Comparison of ENCODE assay signal across 37 cellular contexts in the genomic region with DNA sequence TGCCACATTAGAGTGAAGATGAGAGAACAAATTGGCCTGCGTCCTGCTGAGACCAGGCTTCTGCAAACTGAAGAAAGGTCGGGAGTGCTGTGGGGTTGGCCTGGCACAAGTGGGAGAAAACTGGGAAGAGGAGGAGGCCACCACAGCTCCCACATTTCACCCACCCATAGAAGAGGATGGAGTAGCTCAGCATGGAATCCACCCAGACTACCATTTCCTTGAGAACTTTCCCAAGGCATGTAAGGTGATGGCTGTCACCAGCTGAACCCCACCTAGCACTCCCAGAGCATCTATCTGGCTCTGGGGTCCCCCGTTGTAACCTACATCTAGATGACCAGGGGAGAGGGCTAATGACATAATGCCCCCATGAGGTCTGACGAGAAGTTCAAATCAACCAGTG.
"Had no signal": no experiment of that assay in that cellular context is flagged by ENCODE, and none has a peak within 500 bp of the region (broad histone marks: within the 10 kb centered on the region; RNA-seq: fewer than 3 reads in every experiment).

No MANE protein-coding gene starts in this region.

- H3K27me3 ChIP-seq: adrenal gland, ascending aorta, body of pancreas, brain microvascular endothelial cell, breast epithelium, cardiac muscle cell had no signal

- H3K4me1 Mint-ChIP-seq: activated naive CD4-positive, alpha-beta T cell treated with anti-CD3 and anti-CD28 coated beads, Interleukin-2, amount 10 ng/mL, durations not matched to agents 7 days and 5 days; activated naive CD4-positive, alpha-beta T cell treated with anti-CD3 and anti-CD28 coated beads, Interleukin-2, amount 50 U/mL, for 24 hours; activated naive CD8-positive, alpha-beta T cell treated with anti-CD3 and anti-CD28 coated beads for 36 hours; activated naive CD8-positive, alpha-beta T cell treated with anti-CD3 and anti-CD28 coated beads, Interleukin-2, amount 10 ng/mL, durations not matched to agents 7 days and 5 days; activated naive CD8-positive, alpha-beta T cell treated with anti-CD3 and anti-CD28 coated beads, Interleukin-2, amount 50 U/mL, for 24 hours; activated T-helper 17 cell treated with anti-CD3 and anti-CD28 coated beads, Interleukin-2, amount 50 U/mL, for 72 hours; central memory CD8-positive, alpha-beta T cell had no signal

- H3K27me3 Mint-ChIP-seq: activated naive CD4-positive, alpha-beta T cell treated with anti-CD3 and anti-CD28 coated beads, Interleukin-2, amount 10 ng/mL, durations not matched to agents 7 days and 5 days; activated naive CD4-positive, alpha-beta T cell treated with anti-CD3 and anti-CD28 coated beads, Interleukin-2, amount 50 U/mL, for 24 hours; activated naive CD8-positive, alpha-beta T cell; activated naive CD8-positive, alpha-beta T cell treated with anti-CD3 and anti-CD28 coated beads, Interleukin-2, amount 50 U/mL, for 24 hours; activated T-cell treated with anti-CD3 and anti-CD28 coated beads, Interleukin-2, amount 50 U/mL, for 24 hours had no signal

- H3K36me3 Mint-ChIP-seq: activated naive CD4-positive, alpha-beta T cell treated with anti-CD3 and anti-CD28 coated beads, Interleukin-2, amount 10 ng/mL, durations not matched to agents 7 days and 5 days; activated naive CD4-positive, alpha-beta T cell treated with anti-CD3 and anti-CD28 coated beads, Interleukin-2, amount 50 U/mL, for 24 hours; activated naive CD4-positive, alpha-beta T cell treated with anti-CD3 and anti-CD28 coated beads, Interleukin-2, amount 50 U/mL, for 72 hours; activated naive CD8-positive, alpha-beta T cell; activated naive CD8-positive, alpha-beta T cell treated with anti-CD3 and anti-CD28 coated beads for 36 hours; activated naive CD8-positive, alpha-beta T cell treated with anti-CD3 and anti-CD28 coated beads, Interleukin-2, amount 10 ng/mL, durations not matched to agents 7 days and 5 days; brain had no signal

- H3K27ac ChIP-seq: adrenal gland, ascending aorta, body of pancreas, brain microvascular endothelial cell, breast epithelium, cardiac muscle cell had no signal

- H3K4me3 ChIP-seq: adrenal gland, ascending aorta, body of pancreas, breast epithelium, cardiac muscle cell had no signal

- DNase-seq: activated effector memory CD4-positive, alpha-beta T cell treated with anti-CD3 and anti-CD28 coated beads, Interleukin-2, amount 50 U/mL, for 16 hours; activated effector memory CD4-positive, alpha-beta T cell treated with Interleukin-2 at 50 U/mL for 16 hours; activated gamma-delta T cell; activated gamma-delta T cell treated with Interleukin-2 at 50 U/mL for 16 hours; activated naive CD4-positive, alpha-beta T cell; activated naive CD4-positive, alpha-beta T cell treated with anti-CD3 and anti-CD28 coated beads for 36 hours; activated naive CD4-positive, alpha-beta T cell treated with anti-CD3 and anti-CD28 coated beads, Interleukin-2, amount 10 ng/mL, durations not matched to agents 7 days and 5 days; activated naive CD4-positive, alpha-beta T cell treated with anti-CD3 and anti-CD28 coated beads, Interleukin-2, amount 50 U/mL, for 16 hours; activated naive CD4-positive, alpha-beta T cell treated with Interleukin-2 at 50 U/mL for 16 hours; activated naive CD8-positive, alpha-beta T cell treated with anti-CD3 and anti-CD28 coated beads for 36 hours; activated naive CD8-positive, alpha-beta T cell treated with anti-CD3 and anti-CD28 coated beads, Interleukin-2, amount 10 ng/mL, durations not matched to agents 7 days and 5 days; activated naive CD8-positive, alpha-beta T cell treated with anti-CD3 and anti-CD28 coated beads, Interleukin-2, amount 50 U/mL, for 24 hours; activated T-cell treated with anti-CD3 and anti-CD28 coated beads, Interleukin-2, amount 50 U/mL, for 1 hour; activated T-cell treated with anti-CD3 and anti-CD28 coated beads, Interleukin-2, amount 50 U/mL, for 24 hours; activated T-cell treated with anti-CD3 and anti-CD28 coated beads, Interleukin-2, amount 50 U/mL, for 4 hours; activated T-cell treated with anti-CD3 and anti-CD28 coated beads, Interleukin-2, amount 50 U/mL, for 48 hours; activated T-cell treated with anti-CD3 and anti-CD28 coated beads, Interleukin-2, amount 50 U/mL, for 72 hours; adrenal gland; amniotic stem cell; amygdala; anterior cingulate cortex; aorta; body of pancreas; brain microvascular endothelial cell; central memory CD4-positive, alpha-beta T cell; cerebellar nuclear complex had no signal

- H3K4me1 ChIP-seq: adrenal gland, ascending aorta, body of pancreas, breast epithelium had no signal

- H3K9me3 Mint-ChIP-seq: activated naive CD4-positive, alpha-beta T cell treated with anti-CD3 and anti-CD28 coated beads for 36 hours; activated naive CD4-positive, alpha-beta T cell treated with anti-CD3 and anti-CD28 coated beads, Interleukin-2, amount 50 U/mL, for 24 hours; activated naive CD4-positive, alpha-beta T cell treated with anti-CD3 and anti-CD28 coated beads, Interleukin-2, amount 50 U/mL, for 72 hours; activated naive CD8-positive, alpha-beta T cell treated with anti-CD3 and anti-CD28 coated beads for 36 hours; activated naive CD8-positive, alpha-beta T cell treated with anti-CD3 and anti-CD28 coated beads, Interleukin-2, amount 10 ng/mL, durations not matched to agents 7 days and 5 days; activated naive CD8-positive, alpha-beta T cell treated with anti-CD3 and anti-CD28 coated beads, Interleukin-2, amount 50 U/mL, for 24 hours; activated T-cell treated with anti-CD3 and anti-CD28 coated beads, Interleukin-2, amount 50 U/mL, for 24 hours; activated T-cell treated with anti-CD3 and anti-CD28 coated beads, Interleukin-2, amount 50 U/mL, for 4 hours; activated T-helper 1 cell treated with anti-CD3 and anti-CD28 coated beads, Interleukin-12 subunit alpha, Interleukin-12 subunit beta, Interleukin-2, Interleukin-4 antibody, amounts not matched to agents 30 ng/mL and 10 ng/mL and 1 ng/mL, durations not matched to agents 14 hours and 24 hours and 36 hours; activated T-helper 17 cell treated with anti-CD3 and anti-CD28 coated beads, Interleukin-2, amount 50 U/mL, for 72 hours; activated T-helper 2 cell treated with anti-CD3 and anti-CD28 coated beads, Interferon-gamma antibody, Interleukin-2, Interleukin-4, amounts not matched to agents 10 μg/mL and 5 μg/mL and 100 μg/mL, durations not matched to agents 14 hours and 24 hours and 36 hours; brain; central memory CD8-positive, alpha-beta T cell had no signal

- H3K36me3 ChIP-seq: adrenal gland, ascending aorta, brain microvascular endothelial cell, breast epithelium, cardiac muscle cell had no signal

- H3K27ac Mint-ChIP-seq: activated naive CD4-positive, alpha-beta T cell treated with anti-CD3 and anti-CD28 coated beads for 36 hours; activated naive CD4-positive, alpha-beta T cell treated with anti-CD3 and anti-CD28 coated beads, Interleukin-2, amount 10 ng/mL, durations not matched to agents 7 days and 5 days; activated naive CD4-positive, alpha-beta T cell treated with anti-CD3 and anti-CD28 coated beads, Interleukin-2, amount 50 U/mL, for 24 hours; activated naive CD4-positive, alpha-beta T cell treated with anti-CD3 and anti-CD28 coated beads, Interleukin-2, amount 50 U/mL, for 72 hours; activated naive CD8-positive, alpha-beta T cell; activated naive CD8-positive, alpha-beta T cell treated with anti-CD3 and anti-CD28 coated beads for 36 hours; activated naive CD8-positive, alpha-beta T cell treated with anti-CD3 and anti-CD28 coated beads, Interleukin-2, amount 10 ng/mL, durations not matched to agents 7 days and 5 days; activated naive CD8-positive, alpha-beta T cell treated with anti-CD3 and anti-CD28 coated beads, Interleukin-2, amount 50 U/mL, for 24 hours; activated T-cell treated with anti-CD3 and anti-CD28 coated beads, Interleukin-2, amount 50 U/mL, for 24 hours; activated T-cell treated with anti-CD3 and anti-CD28 coated beads, Interleukin-2, amount 50 U/mL, for 72 hours; activated T-helper 1 cell treated with anti-CD3 and anti-CD28 coated beads, Interleukin-12 subunit alpha, Interleukin-12 subunit beta, Interleukin-2, Interleukin-4 antibody, amounts not matched to agents 30 ng/mL and 10 ng/mL and 1 ng/mL, durations not matched to agents 14 hours and 24 hours and 36 hours; activated T-helper 17 cell treated with anti-CD3 and anti-CD28 coated beads, Interleukin-2, amount 50 U/mL, for 72 hours; activated T-helper 2 cell treated with anti-CD3 and anti-CD28 coated beads, Interferon-gamma antibody, Interleukin-2, Interleukin-4, amounts not matched to agents 10 μg/mL and 5 μg/mL and 100 μg/mL, durations not matched to agents 14 hours and 24 hours and 36 hours had no signal

- H3K9me3 ChIP-seq: adrenal gland, ascending aorta, body of pancreas, breast epithelium had no signal

- H3K4me3 Mint-ChIP-seq: activated naive CD4-positive, alpha-beta T cell treated with anti-CD3 and anti-CD28 coated beads for 36 hours; activated naive CD4-positive, alpha-beta T cell treated with anti-CD3 and anti-CD28 coated beads, Interleukin-2, amount 10 ng/mL, durations not matched to agents 7 days and 5 days; activated naive CD4-positive, alpha-beta T cell treated with anti-CD3 and anti-CD28 coated beads, Interleukin-2, amount 50 U/mL, for 24 hours; activated naive CD8-positive, alpha-beta T cell; activated naive CD8-positive, alpha-beta T cell treated with anti-CD3 and anti-CD28 coated beads for 36 hours; activated naive CD8-positive, alpha-beta T cell treated with anti-CD3 and anti-CD28 coated beads, Interleukin-2, amount 10 ng/mL, durations not matched to agents 7 days and 5 days; activated naive CD8-positive, alpha-beta T cell treated with anti-CD3 and anti-CD28 coated beads, Interleukin-2, amount 50 U/mL, for 24 hours; activated T-cell treated with anti-CD3 and anti-CD28 coated beads, Interleukin-2, amount 50 U/mL, for 24 hours; activated T-cell treated with anti-CD3 and anti-CD28 coated beads, Interleukin-2, amount 50 U/mL, for 4 hours; activated T-cell treated with anti-CD3 and anti-CD28 coated beads, Interleukin-2, amount 50 U/mL, for 72 hours; activated T-helper 1 cell treated with anti-CD3 and anti-CD28 coated beads, Interleukin-12 subunit alpha, Interleukin-12 subunit beta, Interleukin-2, Interleukin-4 antibody, amounts not matched to agents 30 ng/mL and 10 ng/mL and 1 ng/mL, durations not matched to agents 14 hours and 24 hours and 36 hours; activated T-helper 17 cell treated with anti-CD3 and anti-CD28 coated beads, Interleukin-2, amount 50 U/mL, for 72 hours; brain; central memory CD8-positive, alpha-beta T cell had no signal
